In genomic region chr7:131219277-131220041, GRCh38 we compare ENCODE assay signal across 9 cellular contexts.
A peak's percentile ranks its signal among the peaks of the same experiment; 100 is the strongest.
DNase-seq lines count a peak whose midpoint lies in the region; ATAC-seq and TF ChIP-seq lines count a peak whose summit lies in the region.
"Had no signal": no experiment of that assay in that cellular context is flagged by ENCODE, and none has a peak within 500 bp of the region (broad histone marks: within the 10 kb centered on the region; RNA-seq: fewer than 3 reads in every experiment).

No MANE protein-coding gene starts in this region.

- no peaks in the 10 kb centered on the region for H3K27me3 ChIP-seq in MM.1S (replicated peaks; ENCODE audit: insufficient read depth, low read length)

- CTCF ChIA-PET in GM10248 (lab: Yijun Ruan, JAX), result interaction anchor here (1.1 to 1.6 kb wide), 5 partner anchors 11 to 72 kb away, joined by 3 to 4 read pairs (median 3); no protein-coding TSS in a partner anchor

- H3F3A ChIP-seq in MM.1S (ENCODE audit: insufficient read depth, low read length), result peaks cover 27% of the 10 kb centered on the region

- no peak overlapping the region for H3K4me3 Mint-ChIP-seq in progenitor cell of endocrine pancreas (ENCODE audit: low read depth)

- H3K27ac ChIP-seq in MM.1S (ENCODE audit: low read length), result peak overlapping the region; percentile 73

- no peak for TF ChIP-seq CTCF in GM10248 (IDR thresholded peaks at IDR 0.05; ENCODE audit: control extremely low read depth, extremely low read depth, low read depth, missing control alignments)
- TF ChIP-seq CTCF in MM.1S (IDR thresholded peaks at IDR 0.05; ENCODE audit: low read length), result no peak
- TF ChIP-seq CTCF in fibroblast of the aortic adventitia (IDR thresholded peaks at IDR 0.05; ENCODE audit: insufficient read depth, low read length), result no peak
- TF ChIP-seq CTCF in progenitor cell of endocrine pancreas (IDR thresholded peaks at IDR 0.05; ENCODE audit: unreplicated experiment), result no peak

- H3K79me2 ChIP-seq in MM.1S (ENCODE audit: low read length), result no peaks in the 10 kb centered on the region

- no peaks in the 10 kb centered on the region for H3K27me3 Mint-ChIP-seq in progenitor cell of endocrine pancreas

- no peaks in the 10 kb centered on the region for H3K36me3 Mint-ChIP-seq in progenitor cell of endocrine pancreas (ENCODE audit: insufficient read depth)

- H3K4me2 ChIP-seq in MM.1S (ENCODE audit: low read depth, low read length), result peak overlapping the region; percentile 55

- no peaks in the 10 kb centered on the region for H4K20me1 ChIP-seq in MM.1S (ENCODE audit: insufficient read depth, low read length)

- H3K9me2 ChIP-seq in MM.1S (replicated peaks; ENCODE audit: insufficient read depth, low read length), result no peaks in the 10 kb centered on the region

- POLR2A ChIA-PET in GM10248 (lab: Yijun Ruan, JAX), result interaction anchor here (0.7 kb wide), 1 partner anchor 9 kb away, joined by 3 read pairs; no protein-coding TSS in a partner anchor

- peak overlapping the region; percentile 10; the same call in 1 of the 2 replicates for H3K9ac ChIP-seq in MM.1S (ENCODE audit: low read length)

- peaks cover 11% of the 10 kb centered on the region for H3K4me1 Mint-ChIP-seq in progenitor cell of endocrine pancreas (ENCODE audit: low read depth)

- H3K4me3 ChIP-seq in MM.1S (ENCODE audit: low read length), result peak overlapping the region; percentile 11; the same call in 1 of the 2 replicates
- no peak overlapping the region for H3K4me3 ChIP-seq in fibroblast of the aortic adventitia (ENCODE audit: low read depth, low read length)

- peaks cover 4% of the 10 kb centered on the region for H3K9me3 Mint-ChIP-seq in progenitor cell of endocrine pancreas (ENCODE audit: low read depth)

- H3K9me3 ChIP-seq in MM.1S (replicated peaks; ENCODE audit: insufficient read depth, low read length), result no peaks in the 10 kb centered on the region

- H2AFZ ChIP-seq in MM.1S (ENCODE audit: low read length), result peak overlapping the region; percentile 32; the same call in 1 of the 2 replicates

- no peaks in the 10 kb centered on the region for H3K36me3 ChIP-seq in MM.1S (replicated peaks; ENCODE audit: insufficient read depth, low read length)

- peaks cover 26% of the 10 kb centered on the region for H3K4me1 ChIP-seq in MM.1S (ENCODE audit: low read length)

- DNase-seq in GM10248 (ENCODE audit: extremely low spot score) (peak; percentile 35), MM.1S (peak; percentile 84), fibroblast of the aortic adventitia (ENCODE audit: low read depth) (peak; percentile 75), occipital lobe (lab: John Stamatoyannopoulos, UW) (peak; percentile 25), NCI-H82 treated with DMSO at 0.1 percent for 48 hours (lab: John Stamatoyannopoulos, UW; ENCODE audit: unreplicated experiment) (no peak), progenitor cell of endocrine pancreas (ENCODE audit: low spot score, unreplicated experiment) (no peak), GDM1 (lab: John Stamatoyannopoulos, UW) (no peak)
- DNase-seq: DMS79 treated with DMSO at 0.1 percent for 48 hours had no signal

- no peak for ATAC-seq in HG03432 (IDR thresholded peaks at IDR 0.05; ENCODE audit: unreplicated experiment)

- H3K27ac Mint-ChIP-seq in progenitor cell of endocrine pancreas, result no peak overlapping the region

Comparison
In these comparisons a context has a peak if more than half of its experiments do, and no peak if none do; other contexts are left out.
1. DNase-seq: peak in GM10248 (single experiment), MM.1S (single experiment), fibroblast of the aortic adventitia (single experiment) and occipital lobe (single experiment); none in NCI-H82 treated with DMSO at 0.1 percent for 48 hours (single experiment), progenitor cell of endocrine pancreas (single experiment) and GDM1 (single experiment).